17 cellular contexts compared by ENCODE assay signal in genomic region chr1:161940866-161941591, GRCh38.
"Had no signal": no experiment of that assay in that cellular context is flagged by ENCODE, and none has a peak within 500 bp of the region (broad histone marks: within the 10 kb centered on the region; RNA-seq: fewer than 3 reads in every experiment).

No MANE protein-coding gene starts in this region.

- H3K36me3 ChIP-seq: ascending aorta, cardiac muscle cell, prostate gland, thoracic aorta had no signal

- H3K4me3 ChIP-seq: ascending aorta, cardiac muscle cell, prostate gland, spleen, thoracic aorta, upper lobe of right lung had no signal

- H3K4me3 Mint-ChIP-seq: activated CD4-positive, alpha-beta memory T cell treated with anti-CD3 and anti-CD28 coated beads, Interleukin-2, amount 10 ng/mL, durations not matched to agents 7 days and 5 days; activated naive CD4-positive, alpha-beta T cell treated with anti-CD3 and anti-CD28 coated beads, Interleukin-2, amount 10 ng/mL, durations not matched to agents 7 days and 5 days; activated T-cell treated with anti-CD3 and anti-CD28 coated beads, Interleukin-2, amount 50 U/mL, for 24 hours; nephron; stimulated activated naive CD8-positive, alpha-beta T cell treated with anti-CD3 and anti-CD28 coated beads, Interleukin-15, amount 100 ng/mL, for 72 hours had no signal

- H3K27ac Mint-ChIP-seq: activated CD4-positive, alpha-beta memory T cell treated with anti-CD3 and anti-CD28 coated beads, Interleukin-2, amount 10 ng/mL, durations not matched to agents 7 days and 5 days; activated naive CD4-positive, alpha-beta T cell treated with anti-CD3 and anti-CD28 coated beads, Interleukin-2, amount 10 ng/mL, durations not matched to agents 7 days and 5 days; activated T-cell treated with anti-CD3 and anti-CD28 coated beads, Interleukin-2, amount 50 U/mL, for 24 hours; stimulated activated naive CD8-positive, alpha-beta T cell treated with anti-CD3 and anti-CD28 coated beads, Interleukin-15, amount 100 ng/mL, for 72 hours had no signal

- H3K4me1 Mint-ChIP-seq: activated CD4-positive, alpha-beta memory T cell treated with anti-CD3 and anti-CD28 coated beads, Interleukin-2, amount 10 ng/mL, durations not matched to agents 7 days and 5 days had no signal

- H3K27ac ChIP-seq: ascending aorta, cardiac muscle cell, prostate gland, spleen, thoracic aorta, upper lobe of right lung, VCaP had no signal

- DNase-seq: activated CD4-positive, alpha-beta memory T cell treated with anti-CD3 and anti-CD28 coated beads, Interleukin-2, amount 10 ng/mL, durations not matched to agents 7 days and 5 days; activated naive CD4-positive, alpha-beta T cell treated with anti-CD3 and anti-CD28 coated beads, Interleukin-2, amount 10 ng/mL, durations not matched to agents 7 days and 5 days; activated T-cell treated with anti-CD3 and anti-CD28 coated beads, Interleukin-2, amount 50 U/mL, for 24 hours; islet precursor cell; left ventricle myocardium superior; mesendoderm; occipital lobe; spleen; stimulated activated naive CD8-positive, alpha-beta T cell treated with anti-CD3 and anti-CD28 coated beads, Interleukin-15, amount 100 ng/mL, for 72 hours; T-helper 1 cell; upper lobe of right lung had no signal

- H3K9me3 Mint-ChIP-seq: activated CD4-positive, alpha-beta memory T cell treated with anti-CD3 and anti-CD28 coated beads, Interleukin-2, amount 10 ng/mL, durations not matched to agents 7 days and 5 days; activated naive CD4-positive, alpha-beta T cell treated with anti-CD3 and anti-CD28 coated beads, Interleukin-2, amount 10 ng/mL, durations not matched to agents 7 days and 5 days; activated T-cell treated with anti-CD3 and anti-CD28 coated beads, Interleukin-2, amount 50 U/mL, for 24 hours; nephron; stimulated activated naive CD8-positive, alpha-beta T cell treated with anti-CD3 and anti-CD28 coated beads, Interleukin-15, amount 100 ng/mL, for 72 hours had no signal

- H3K27me3 Mint-ChIP-seq: activated CD4-positive, alpha-beta memory T cell treated with anti-CD3 and anti-CD28 coated beads, Interleukin-2, amount 10 ng/mL, durations not matched to agents 7 days and 5 days; activated naive CD4-positive, alpha-beta T cell treated with anti-CD3 and anti-CD28 coated beads, Interleukin-2, amount 10 ng/mL, durations not matched to agents 7 days and 5 days; activated T-cell treated with anti-CD3 and anti-CD28 coated beads, Interleukin-2, amount 50 U/mL, for 24 hours; stimulated activated naive CD8-positive, alpha-beta T cell treated with anti-CD3 and anti-CD28 coated beads, Interleukin-15, amount 100 ng/mL, for 72 hours had no signal

- H3K4me1 ChIP-seq: ascending aorta, prostate gland, spleen, upper lobe of right lung had no signal

- H3K9me3 ChIP-seq: ascending aorta, prostate gland, spleen, thoracic aorta, upper lobe of right lung had no signal
